10 cellular contexts compared by ENCODE assay signal in the genomic region with DNA sequence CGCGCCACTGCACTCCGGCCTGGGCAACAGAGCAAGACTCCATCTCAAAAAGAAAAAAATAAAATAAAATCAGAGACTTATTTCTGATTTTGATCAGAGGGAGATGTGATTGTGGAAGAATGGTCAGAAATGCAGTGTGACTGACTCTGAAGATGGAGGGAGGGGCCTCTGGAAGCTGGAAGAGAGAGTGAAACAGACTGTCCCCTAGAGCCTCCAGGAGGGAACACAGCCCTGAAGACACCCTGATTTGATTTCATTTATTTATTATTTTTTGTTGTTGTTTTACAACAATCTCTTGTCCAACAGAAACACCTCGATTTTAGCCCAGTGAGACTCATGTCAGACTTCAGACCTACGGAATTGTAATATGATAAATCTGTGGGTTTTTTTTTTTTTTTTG. TPM values are rescaled to one million over a fixed set of nuclear protein-coding genes. Genes with fewer than 3 reads are reported as not detected.
DNase-seq lines count a peak whose midpoint lies in the region; ATAC-seq and TF ChIP-seq lines count a peak whose summit lies in the region.
"Had no signal": no experiment of that assay in that cellular context is flagged by ENCODE, and none has a peak within 500 bp of the region (broad histone marks: within the 10 kb centered on the region; RNA-seq: fewer than 3 reads in every experiment).

No MANE protein-coding gene starts in this region.

- peaks cover 0 to 9% of the 10 kb centered on the region in 2 donors for H3K36me3 Mint-ChIP-seq in CD14-positive monocyte
- H3K36me3 Mint-ChIP-seq: memory B cell had no signal

- intact Hi-C loops in left lung (cut with DNase I) (no loop called here), CD14-positive monocyte (cut with micrococcal nuclease) (no loop called here)

- H3K4me1 Mint-ChIP-seq in CD14-positive monocyte = no peaks in the 10 kb centered on the region

- no peak overlapping the region for H3K4me3 ChIP-seq in left lung
- H3K4me3 ChIP-seq: ascending aorta, gastrocnemius medialis had no signal

- H3K4me3 Mint-ChIP-seq in CD14-positive monocyte = no peak overlapping the region
- H3K4me3 Mint-ChIP-seq: memory B cell had no signal

- H3K27me3 Mint-ChIP-seq in CD14-positive monocyte (ENCODE audit: low read depth in 3 of 3) = no peaks in the 10 kb centered on the region
- H3K27me3 Mint-ChIP-seq: memory B cell had no signal

- H3K27ac ChIP-seq in left lung = no peak overlapping the region
- H3K27ac ChIP-seq: ascending aorta, gastrocnemius medialis had no signal

- TF ChIP-seq CTCF in left lung (IDR thresholded peaks at IDR 0.05) (no peak), CD14-positive monocyte (IDR thresholded peaks at IDR 0.05) (no peak)

- no peaks in the 10 kb centered on the region for H3K9me3 ChIP-seq in left lung
- H3K9me3 ChIP-seq: ascending aorta, gastrocnemius medialis had no signal

- no peaks in the 10 kb centered on the region for H3K4me1 ChIP-seq in left lung
- H3K4me1 ChIP-seq: ascending aorta, gastrocnemius medialis had no signal

- DNase-seq in EH (ENCODE audit: low read depth) (peak; percentile 38), Kasumi-1 (lab: John Stamatoyannopoulos, UW) (peak; percentile 27 to 35), amniotic epithelial cell (ENCODE audit: low read depth) (peak; percentile 18), left lung (no peak), NCI-H2029 treated with DMSO at 0.1 percent for 48 hours (lab: John Stamatoyannopoulos, UW) (no peak), C1 segment of cervical spinal cord (lab: John Stamatoyannopoulos, UW) (no peak), CD14-positive monocyte (ENCODE audit: low spot score) (no peak)
- DNase-seq: gastrocnemius medialis had no signal

- H3K36me3 ChIP-seq in left lung = no peaks in the 10 kb centered on the region
- H3K36me3 ChIP-seq: ascending aorta, gastrocnemius medialis had no signal

- ATAC-seq in left lung = peak; percentile 42
- ATAC-seq: gastrocnemius medialis had no signal

- H3K9me3 Mint-ChIP-seq in CD14-positive monocyte = peaks cover 0 to 2% (median 0%) of the 10 kb centered on the region in 7 donors
- H3K9me3 Mint-ChIP-seq: memory B cell had no signal

- H3K27me3 ChIP-seq in left lung = no peaks in the 10 kb centered on the region
- H3K27me3 ChIP-seq: ascending aorta, gastrocnemius medialis had no signal

- no peak overlapping the region for H3K27ac Mint-ChIP-seq in CD14-positive monocyte
- H3K27ac Mint-ChIP-seq: memory B cell had no signal

RNA-seq across cellular contexts. Expression of gene BCL7C, which starts 26.1 kb away (rescaled TPM):
- 10 to 100 TPM; 25.8 to 29.3 TPM for total RNA-seq in left lung
- 10 to 100 TPM; 17.4 to 19.1 TPM for polyA plus RNA-seq in CD14-positive monocyte

RNA-seq across cellular contexts. Expression of gene CTF1, which starts 28.7 kb away (rescaled TPM):
- 1 to 10 TPM; 4.5 to 7.9 TPM for total RNA-seq in left lung
- polyA plus RNA-seq in CD14-positive monocyte = not detected

RNA-seq across cellular contexts. Expression of gene FBXL19, which starts 55.6 kb away (rescaled TPM):
- 10 to 100 TPM; 11.2 to 18.7 TPM for total RNA-seq in left lung
- under 1 TPM in 1 of 2 donors, not detected in 1; 0.14 TPM for polyA plus RNA-seq in CD14-positive monocyte

Comparison
In these comparisons a context has a peak if more than half of its experiments do, and no peak if none do; other contexts are left out.
1. DNase-seq: peak in EH (single experiment), Kasumi-1 (2 of 2) and amniotic epithelial cell (single experiment); none in left lung (0 of 2), NCI-H2029 treated with DMSO at 0.1 percent for 48 hours (single experiment), C1 segment of cervical spinal cord (0 of 14) and CD14-positive monocyte (single experiment).